Comparison of ENCODE assay signal across 11 cellular contexts in the genomic region with DNA sequence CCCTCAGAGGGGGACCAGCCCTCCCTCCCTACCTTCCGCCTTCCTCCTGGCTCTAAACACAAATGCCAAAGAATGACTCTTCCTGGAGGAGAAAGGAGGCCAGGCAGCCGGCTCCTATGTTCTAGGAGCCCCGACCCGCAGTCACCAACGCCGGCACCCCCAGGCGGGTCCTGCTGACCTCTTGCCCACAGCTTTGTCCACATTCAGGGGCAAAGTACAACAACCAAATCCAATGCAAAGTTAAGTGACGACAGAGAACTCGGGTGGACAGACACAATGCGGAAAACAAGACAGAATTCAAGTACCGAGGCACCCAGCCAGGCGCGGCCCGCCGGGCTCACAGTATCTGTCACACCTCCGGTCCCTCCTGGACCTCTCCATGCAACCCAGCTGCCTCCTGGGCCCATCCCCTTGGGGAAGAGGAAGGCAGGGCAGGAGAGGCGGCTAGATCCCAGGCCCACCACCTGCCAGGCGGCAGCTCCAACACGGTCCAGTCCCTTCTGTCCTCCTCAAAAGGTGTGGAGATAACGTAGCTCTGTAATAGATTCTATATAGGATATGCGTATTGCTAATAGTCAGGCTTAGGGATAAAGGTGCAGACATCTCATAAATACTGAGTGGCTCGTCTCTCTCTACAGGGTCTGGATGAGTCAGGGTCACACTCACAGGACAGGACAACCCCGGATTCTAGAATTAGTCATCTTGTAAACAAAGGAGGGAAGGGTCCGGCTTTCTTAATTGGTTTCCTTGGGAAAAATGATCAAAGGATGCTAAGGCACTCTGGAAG. TPM values are rescaled to one million over a fixed set of nuclear protein-coding genes. Genes with fewer than 3 reads are reported as not detected.
DNase-seq lines count a peak whose midpoint lies in the region; ATAC-seq and TF ChIP-seq lines count a peak whose summit lies in the region.
"Had no signal": no experiment of that assay in that cellular context is flagged by ENCODE, and none has a peak within 500 bp of the region (broad histone marks: within the 10 kb centered on the region; RNA-seq: fewer than 3 reads in every experiment).

No MANE protein-coding gene starts in this region.

- intact Hi-C loops in psoas muscle (cut with DNase I): no loop called here

- H3K36me3 ChIP-seq in RWPE2 (ENCODE audit: low read depth) (no peaks in the 10 kb centered on the region), psoas muscle (ENCODE audit: insufficient read depth in 1 of 2, low read depth in 1 of 2) (peaks cover 0 to 47% of the 10 kb centered on the region in 2 donors)

- DNase-seq in EL (peak; percentile 80), RWPE2 (ENCODE audit: low spot score) (no peak), fibroblast of villous mesenchyme (ENCODE audit: low read depth) (peak; percentile 86), psoas muscle (no peak), NCI-H2107 treated with DMSO at 0.1 percent for 48 hours (lab: John Stamatoyannopoulos, UW; ENCODE audit: unreplicated experiment) (no peak)
- DNase-seq: activated B cell treated with CpG ODN at 0.5 μM for 24 hours, MG63, occipital lobe had no signal

- ATAC-seq in RWPE2 (ENCODE audit: low read depth): peak; percentile 58
- no peak for ATAC-seq in psoas muscle
- ATAC-seq in GM19397 (IDR thresholded peaks at IDR 0.05; ENCODE audit: unreplicated experiment): no peak
- no peak for ATAC-seq in GM18870 (IDR thresholded peaks at IDR 0.05; ENCODE audit: unreplicated experiment)
- no peak for ATAC-seq in GM18909 (IDR thresholded peaks at IDR 0.05; ENCODE audit: poor library complexity, unreplicated experiment)

- H3K4me3 ChIP-seq in RWPE2 (ENCODE audit: severe bottlenecking) (no peak overlapping the region), fibroblast of villous mesenchyme (ENCODE audit: low read depth, low read length) (no peak overlapping the region), psoas muscle (no peak overlapping the region)
- H3K4me3 ChIP-seq: MG63 had no signal

- no peaks in the 10 kb centered on the region for H3K27me3 ChIP-seq in RWPE2 (ENCODE audit: insufficient read depth, poor library complexity, severe bottlenecking)
- H3K27me3 ChIP-seq in psoas muscle (ENCODE audit: insufficient read depth in 3 of 3, low read length in 2 of 3): no peaks in the 10 kb centered on the region
- H3K27me3 ChIP-seq: MG63 had no signal

- 72 to 85% (median 80%) methylated on average over 24 of the region's 24 CpGs for WGBS in psoas muscle, 3 donors

- no peak overlapping the region for H3K27ac ChIP-seq in RWPE2 (ENCODE audit: poor library complexity, severe bottlenecking)
- H3K27ac ChIP-seq in psoas muscle: peak overlapping the region; percentile 36

- H3K4me1 ChIP-seq in RWPE2 (ENCODE audit: insufficient read depth, poor library complexity, severe bottlenecking): peaks cover 4% of the 10 kb centered on the region
- peaks cover 18% of the 10 kb centered on the region for H3K4me1 ChIP-seq in psoas muscle

- TF ChIP-seq CTCF in RWPE2 (IDR thresholded peaks at IDR 0.05; ENCODE audit: poor library complexity, severe bottlenecking): no peak
- no peak for TF ChIP-seq CTCF in fibroblast of villous mesenchyme (IDR thresholded peaks at IDR 0.05; ENCODE audit: insufficient read depth, low read depth, low read length)
- TF ChIP-seq CTCF in psoas muscle (IDR thresholded peaks at IDR 0.05): no peak

- H3K9me3 ChIP-seq in RWPE2 (ENCODE audit: severe bottlenecking): no peaks in the 10 kb centered on the region
- no peaks in the 10 kb centered on the region for H3K9me3 ChIP-seq in psoas muscle
- H3K9me3 ChIP-seq: MG63 had no signal

RNA-seq across cellular contexts. Expression of gene UBAC1, which starts 46.9 kb away (rescaled TPM):
- total RNA-seq in fibroblast of villous mesenchyme (26.7 and 27.6 TPM in 2 replicates), psoas muscle (100 to 1,000 TPM; 140 to 233 (median 174) TPM)
- 100 to 1,000 TPM in 2 of 3 donors, 10 to 100 TPM in 1; 71.1 to 261 (median 154) TPM for polyA plus RNA-seq in psoas muscle

Comparison
In these comparisons a context has a peak if more than half of its experiments do, and no peak if none do; other contexts are left out.
1. DNase-seq: peak in EL (single experiment) and fibroblast of villous mesenchyme (single experiment); none in RWPE2 (single experiment), psoas muscle (0 of 2) and NCI-H2107 treated with DMSO at 0.1 percent for 48 hours (single experiment).